ENCODE assay signal across 16 cellular contexts in genomic region chr1:219443763-219444162, GRCh38.
"Had no signal": no experiment of that assay in that cellular context is flagged by ENCODE, and none has a peak within 500 bp of the region (broad histone marks: within the 10 kb centered on the region; RNA-seq: fewer than 3 reads in every experiment).

No MANE protein-coding gene starts in this region.

- H3K4me1 ChIP-seq: breast epithelium, gastroesophageal sphincter, heart left ventricle, right atrium auricular region, suprapubic skin had no signal

- DNase-seq: activated CD4-positive, alpha-beta T cell treated with anti-CD3 and anti-CD28 coated beads for 36 hours; activated CD4-positive, alpha-beta T cell treated with anti-CD3 and anti-CD28 coated beads, Interleukin-2, amount 50 U/mL, for 48 hours; activated naive CD4-positive, alpha-beta T cell treated with anti-CD3 and anti-CD28 coated beads for 36 hours; activated T-cell treated with anti-CD3 and anti-CD28 coated beads for 4 hours; aorta; effector CD4-positive, alpha-beta T cell; heart left ventricle; kidney; mammary epithelial cell; occipital lobe; stimulated activated CD4-positive, alpha-beta T cell treated with anti-CD3 and anti-CD28 coated beads, Interleukin-2, amount 100 ng/mL, for 24 hours had no signal

- H3K36me3 ChIP-seq: breast epithelium, gastroesophageal sphincter, heart left ventricle, right atrium auricular region, suprapubic skin had no signal

- H3K4me3 ChIP-seq: breast epithelium, coronary artery, gastroesophageal sphincter, heart left ventricle, right atrium auricular region, suprapubic skin had no signal

- H3K27ac ChIP-seq: breast epithelium, coronary artery, gastroesophageal sphincter, heart left ventricle, right atrium auricular region, suprapubic skin had no signal

- H3K27me3 ChIP-seq: breast epithelium, gastroesophageal sphincter, heart left ventricle, right atrium auricular region, suprapubic skin had no signal

- H3K9me3 ChIP-seq: breast epithelium, gastroesophageal sphincter, heart left ventricle, right atrium auricular region, suprapubic skin had no signal
